Comparison of ENCODE assay signal across 31 cellular contexts in the genomic region with DNA sequence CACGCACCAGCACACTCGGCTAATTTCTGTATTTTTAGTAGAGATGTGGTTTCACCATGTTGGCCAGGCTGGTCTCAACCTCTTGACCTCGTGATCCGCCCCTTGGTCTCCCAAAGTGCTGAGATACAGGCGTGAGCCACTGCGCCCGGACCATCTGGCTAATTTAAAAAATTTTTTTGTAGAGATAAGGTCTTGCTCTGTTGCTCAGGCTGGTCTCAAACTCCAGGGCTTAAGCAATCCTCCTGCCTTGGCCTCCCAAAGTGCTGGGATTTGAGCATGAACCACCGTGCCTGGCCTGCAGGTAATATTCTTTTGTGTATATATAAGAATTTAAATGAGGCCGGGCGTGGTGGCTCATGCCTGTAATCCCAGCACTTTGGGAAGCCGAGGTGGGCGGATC.
DNase-seq lines count a peak whose midpoint lies in the region; ATAC-seq lines count a peak whose summit lies in the region.
"Had no signal": no experiment of that assay in that cellular context is flagged by ENCODE, and none has a peak within 500 bp of the region (broad histone marks: within the 10 kb centered on the region; RNA-seq: fewer than 3 reads in every experiment).

No MANE protein-coding gene starts in this region.

- H3K23ac ChIP-seq in trophoblast cell (ENCODE audit: low read length): no peak overlapping the region

- H3K9me3 Mint-ChIP-seq in activated T-cell treated with anti-CD3 and anti-CD28 coated beads, Interleukin-2, amount 50 U/mL, for 24 hours: peaks cover 11% of the 10 kb centered on the region
- H3K9me3 Mint-ChIP-seq: CD4-positive, alpha-beta T cell had no signal

- no peaks in the 10 kb centered on the region for H3K79me1 ChIP-seq in trophoblast cell (ENCODE audit: low read length)

- no peak overlapping the region for H2AK5ac ChIP-seq in trophoblast cell (ENCODE audit: low read length)

- peak; percentile 13 for DNase-seq in activated T-cell treated with anti-CD3 and anti-CD28 coated beads, Interleukin-2, amount 50 U/mL, for 24 hours
- no peak for DNase-seq in activated T-cell treated with anti-CD3 and anti-CD28 coated beads for 4 hours
- peak; percentile 89 to 91 for DNase-seq in trophoblast cell
- DNase-seq: 8988T; ACHN; AML-193; BE2C; C1 segment of cervical spinal cord; Caco-2; Calu3; CD4-positive, alpha-beta memory T cell; CD4-positive, alpha-beta T cell; CD4-positive, CD25-positive, alpha-beta regulatory T cell; CD8-positive, alpha-beta memory T cell; CD8-positive, alpha-beta T cell; COR-L47; DMS 273 treated with DMSO at 0.1 percent for 48 hours; DMS153; DMS53; DMS79; DMS79 treated with DMSO at 0.1 percent for 48 hours; DND-41; EL had no signal

- no peak overlapping the region for H3K4me3 ChIP-seq in trophoblast cell (ENCODE audit: low read depth, low read length)
- H3K4me3 ChIP-seq: A549; BLaER1; BLaER1 treated with 17β-estradiol and CSF1 and Interleukin-3, amounts not matched to agents 10 nM and 100 nM had no signal

- no peaks in the 10 kb centered on the region for H3K27me3 Mint-ChIP-seq in activated T-cell treated with anti-CD3 and anti-CD28 coated beads, Interleukin-2, amount 50 U/mL, for 24 hours
- H3K27me3 Mint-ChIP-seq: B cell; CD4-positive, alpha-beta memory T cell; CD4-positive, alpha-beta T cell; CD4-positive, CD25-positive, alpha-beta regulatory T cell; CD8-positive, alpha-beta memory T cell had no signal

- H4K12ac ChIP-seq in trophoblast cell (ENCODE audit: low read depth, low read length): no peak overlapping the region

- H3K27ac Mint-ChIP-seq in activated T-cell treated with anti-CD3 and anti-CD28 coated beads, Interleukin-2, amount 50 U/mL, for 24 hours: no peak overlapping the region
- H3K27ac Mint-ChIP-seq: B cell; CD4-positive, CD25-positive, alpha-beta regulatory T cell; CD8-positive, alpha-beta T cell had no signal

- no peak for ATAC-seq in GM21737 (IDR thresholded peaks at IDR 0.05; ENCODE audit: unreplicated experiment)
- ATAC-seq: A549; CD8-positive, alpha-beta T cell had no signal

- no peak overlapping the region for H3K14ac ChIP-seq in trophoblast cell (ENCODE audit: low read length)

- H2AFZ ChIP-seq in trophoblast cell (ENCODE audit: insufficient read depth, low read length, poor library complexity): no peak overlapping the region

- H3K9ac ChIP-seq in trophoblast cell (ENCODE audit: low read length): no peak overlapping the region
- H3K9ac ChIP-seq: BLaER1; BLaER1 treated with 17β-estradiol and CSF1 and Interleukin-3, amounts not matched to agents 10 nM and 100 nM had no signal

- H2BK5ac ChIP-seq in trophoblast cell (ENCODE audit: low read depth, low read length, poor library complexity): no peak overlapping the region

- no peak overlapping the region for H2BK12ac ChIP-seq in trophoblast cell (ENCODE audit: low read length)

- H3K4me1 ChIP-seq in trophoblast cell (ENCODE audit: control insufficient read depth in 1 of 2, insufficient read depth in 2 of 2, low read length in 2 of 2): no peaks in the 10 kb centered on the region
- H3K4me1 ChIP-seq: A549, Caco-2 had no signal

- H3K4me2 ChIP-seq in trophoblast cell (ENCODE audit: low read length): no peak overlapping the region
- H3K4me2 ChIP-seq: A549; BLaER1; BLaER1 treated with 17β-estradiol and CSF1 and Interleukin-3, amounts not matched to agents 10 nM and 100 nM had no signal

- no peaks in the 10 kb centered on the region for H3K79me2 ChIP-seq in trophoblast cell (ENCODE audit: control insufficient read depth, insufficient read depth, low read length, poor library complexity)

- H3K4me3 Mint-ChIP-seq in activated T-cell treated with anti-CD3 and anti-CD28 coated beads, Interleukin-2, amount 50 U/mL, for 24 hours: no peak overlapping the region
- H3K4me3 Mint-ChIP-seq: B cell; CD14-positive monocyte; CD4-positive, alpha-beta memory T cell; CD4-positive, alpha-beta T cell; CD4-positive, CD25-positive, alpha-beta regulatory T cell; CD8-positive, alpha-beta memory T cell; CD8-positive, alpha-beta T cell had no signal

- H3K27ac ChIP-seq in trophoblast cell (ENCODE audit: low read depth, low read length): no peak overlapping the region
- H3K27ac ChIP-seq: 22Rv1; A549; BLaER1; BLaER1 treated with 17β-estradiol and CSF1 and Interleukin-3, amounts not matched to agents 10 nM and 100 nM; C4-2B had no signal

- peaks cover 53% of the 10 kb centered on the region for H3K4me1 Mint-ChIP-seq in activated T-cell treated with anti-CD3 and anti-CD28 coated beads, Interleukin-2, amount 50 U/mL, for 24 hours (ENCODE audit: low read depth)

- peaks cover 2% of the 10 kb centered on the region for H3K9me3 ChIP-seq in trophoblast cell (ENCODE audit: insufficient read depth, low read depth, low read length)
- H3K9me3 ChIP-seq: BE2C, Caco-2 had no signal

- H3K4ac ChIP-seq in trophoblast cell (ENCODE audit: low read depth, low read length): no peak overlapping the region

- H2BK120ac ChIP-seq in trophoblast cell (ENCODE audit: insufficient read depth, low read length, poor library complexity): no peak overlapping the region

- H3K36me3 Mint-ChIP-seq in activated T-cell treated with anti-CD3 and anti-CD28 coated beads, Interleukin-2, amount 50 U/mL, for 24 hours (ENCODE audit: low read depth): peaks cover 24% of the 10 kb centered on the region

- no peak overlapping the region for H4K8ac ChIP-seq in trophoblast cell (ENCODE audit: low read depth, low read length)

- no peak overlapping the region for H3K18ac ChIP-seq in trophoblast cell (ENCODE audit: low read length)

- WGBS in trophoblast cell (ENCODE audit: extremely low coverage, insufficient coverage, insufficient read length): no CpG with 5 or more reads among the region's 12 CpGs

- no peaks in the 10 kb centered on the region for H3K27me3 ChIP-seq in trophoblast cell (ENCODE audit: insufficient read depth, low read length)
- H3K27me3 ChIP-seq: BE2C; BLaER1; BLaER1 treated with 17β-estradiol and CSF1 and Interleukin-3, amounts not matched to agents 10 nM and 100 nM had no signal

- H3K36me3 ChIP-seq in trophoblast cell (ENCODE audit: control insufficient read depth in 1 of 2, insufficient read depth in 2 of 2, low read length in 2 of 2): no peaks in the 10 kb centered on the region
- H3K36me3 ChIP-seq: BE2C had no signal

- no peak overlapping the region for H4K91ac ChIP-seq in trophoblast cell (ENCODE audit: low read depth, low read length)
